ENCODE assay signal across 8 cellular contexts in genomic region chr1:207997486-207998268, GRCh38.
A peak's percentile ranks its signal among the peaks of the same experiment; 100 is the strongest.
DNase-seq lines count a peak whose midpoint lies in the region; ATAC-seq and TF ChIP-seq lines count a peak whose summit lies in the region.

No MANE protein-coding gene starts in this region.

- no peaks in the 10 kb centered on the region for H3K9me3 ChIP-seq in lung (ENCODE audit: control insufficient read depth in 2 of 2, insufficient read depth in 1 of 2, low read length in 1 of 2)

- no peaks in the 10 kb centered on the region for H3K36me3 ChIP-seq in lung (ENCODE audit: control insufficient read depth in 2 of 2, insufficient read depth in 2 of 2, low read length in 2 of 2)

- H3K27ac ChIP-seq in dorsolateral prefrontal cortex (no peak overlapping the region), lung (ENCODE audit: low read depth in 1 of 2, low read length in 1 of 2) (no peak overlapping the region)

- WGBS in lung, 2 donors: 38 to 49% methylated on average over 9 of the region's 9 CpGs

- peak; percentile 87 for ATAC-seq in HG02973 (IDR thresholded peaks at IDR 0.05; ENCODE audit: unreplicated experiment)
- peak; percentile 67 for ATAC-seq in lung (ENCODE audit: insufficient read depth, low FRiP score)
- ATAC-seq in HG02840 (IDR thresholded peaks at IDR 0.05; ENCODE audit: low FRiP score, unreplicated experiment): no peak

- TF ChIP-seq CTCF in dorsolateral prefrontal cortex (IDR thresholded peaks at IDR 0.05 in 54 of 56, conservative IDR thresholded peaks at IDR 0.05 in 2 of 56; ENCODE audit: low read depth in 1 of 56, partially characterized antibody in 56 of 56) (peak; percentile 46 to 89 (median 79)), lung (IDR thresholded peaks at IDR 0.05; ENCODE audit: control extremely low read depth, extremely low read depth) (peak; percentile 62)

- intact Hi-C loops in dorsolateral prefrontal cortex (cut with DNase I): no loop called here

- no peaks in the 10 kb centered on the region for H3K4me1 ChIP-seq in lung (ENCODE audit: control insufficient read depth in 2 of 2, insufficient read depth in 2 of 2, low read length in 2 of 2)

- peaks cover 0 to 5% (median 0%) of the 10 kb centered on the region in 45 donors for H3K27me3 ChIP-seq in dorsolateral prefrontal cortex
- no peaks in the 10 kb centered on the region for H3K27me3 ChIP-seq in lung (ENCODE audit: control insufficient read depth, insufficient read depth)

- peak; percentile 35 for DNase-seq in GM04504 (ENCODE audit: low read depth)
- peak; percentile 76 for DNase-seq in NCI-H2227 (lab: John Stamatoyannopoulos, UW; ENCODE audit: unreplicated experiment)
- peak; percentile 41 for DNase-seq in activated CD4-positive, alpha-beta T cell treated with anti-CD3 and anti-CD28 coated beads, Interleukin-2, amount 50 U/mL, for 1 hour
- DNase-seq in dorsolateral prefrontal cortex: peak; percentile 49 to 78 (median 65)
- peak; percentile 75 for DNase-seq in lung (ENCODE audit: low spot score)
- peak; percentile 2 to 4 for DNase-seq in stimulated activated CD8-positive, alpha-beta memory T cell treated with anti-CD3 and anti-CD28 coated beads, Interleukin-2, amount 100 ng/mL, for 1 hour (ENCODE audit: low read depth in 2 of 2)

- no peak overlapping the region for H3K4me3 ChIP-seq in dorsolateral prefrontal cortex
- H3K4me3 ChIP-seq in lung: no peak overlapping the region

Comparison
In these comparisons a context has a peak if more than half of its experiments do, and no peak if none do; other contexts are left out.
1. DNase-seq: peak in every context shown above with its lines; median percentile 76 in NCI-H2227; 75 in lung; 65 in dorsolateral prefrontal cortex; 41 in activated CD4-positive, alpha-beta T cell treated with anti-CD3 and anti-CD28 coated beads, Interleukin-2, amount 50 U/mL, for 1 hour; 35 in GM04504; 3 in stimulated activated CD8-positive, alpha-beta memory T cell treated with anti-CD3 and anti-CD28 coated beads, Interleukin-2, amount 100 ng/mL, for 1 hour.